In genomic region chr12:24860546-24860945, GRCh38 we compare ENCODE assay signal across 15 cellular contexts.
DNase-seq lines count a peak whose midpoint lies in the region; TF ChIP-seq lines count a peak whose summit lies in the region.
"Had no signal": no experiment of that assay in that cellular context is flagged by ENCODE, and none has a peak within 500 bp of the region (broad histone marks: within the 10 kb centered on the region; RNA-seq: fewer than 3 reads in every experiment).

No MANE protein-coding gene starts in this region.

- CTCF ChIA-PET in CD4-positive, alpha-beta memory T cell (lab: Charles Lee; ENCODE audit: partially characterized antibody), result interaction anchor here (2.2 kb wide), 1 partner anchor 9 kb away, joined by 12 read pairs; no protein-coding TSS in a partner anchor

- H3K27me3 Mint-ChIP-seq in type B pancreatic cell, result no peaks in the 10 kb centered on the region
- no peaks in the 10 kb centered on the region for H3K27me3 Mint-ChIP-seq in CD4-positive, alpha-beta memory T cell
- H3K27me3 Mint-ChIP-seq: CD8-positive, alpha-beta memory T cell had no signal

- no peak overlapping the region for H3K27ac ChIP-seq in CD4-positive, alpha-beta memory T cell (ENCODE audit: low read depth, low read length)
- H3K27ac ChIP-seq: BLaER1 treated with 17β-estradiol and CSF1 and Interleukin-3, amounts not matched to agents 10 nM and 100 nM; KMS-11 had no signal

- no peaks in the 10 kb centered on the region for H3K4me1 ChIP-seq in CD4-positive, alpha-beta memory T cell (ENCODE audit: insufficient read depth, low read length)

- H3K27ac Mint-ChIP-seq in type B pancreatic cell, result peak overlapping the region; percentile 89
- no peak overlapping the region for H3K27ac Mint-ChIP-seq in CD4-positive, alpha-beta memory T cell
- H3K27ac Mint-ChIP-seq: CD8-positive, alpha-beta memory T cell had no signal

- H3K9me3 ChIP-seq in CD4-positive, alpha-beta memory T cell (ENCODE audit: control insufficient read depth in 1 of 2, low read length in 2 of 2), result no peaks in the 10 kb centered on the region

- H3K4me3 Mint-ChIP-seq in type B pancreatic cell, result no peak overlapping the region
- H3K4me3 Mint-ChIP-seq in CD4-positive, alpha-beta memory T cell, result no peak overlapping the region
- H3K4me3 Mint-ChIP-seq: CD8-positive, alpha-beta memory T cell had no signal

- H3K9me3 Mint-ChIP-seq in type B pancreatic cell, result peaks cover 23% of the 10 kb centered on the region
- H3K9me3 Mint-ChIP-seq in CD4-positive, alpha-beta memory T cell, result peaks cover 0 to 4% (median 0%) of the 10 kb centered on the region in 8 donors

- DNase-seq in M059J (ENCODE audit: low read depth) (peak; percentile 80), astrocyte of the hippocampus (ENCODE audit: low read depth, low spot score) (peak; percentile 44), fibroblast of the aortic adventitia (ENCODE audit: low read depth) (peak; percentile 48), type B pancreatic cell (ENCODE audit: extremely low spot score, unreplicated experiment) (no peak), GM19240 (ENCODE audit: insufficient read length, low spot score) (no peak)
- no peak for DNase-seq in CD4-positive, alpha-beta memory T cell
- DNase-seq in effector CD8-positive, alpha-beta T cell (lab: John Stamatoyannopoulos, UW), result no peak
- DNase-seq: CD8-positive, alpha-beta memory T cell; NCI-H1092; NCI-H1436 treated with DMSO at 0.1 percent for 48 hours; NCI-H2029; NCI-H2171; NCI-H446 had no signal

- H3K36me3 Mint-ChIP-seq in type B pancreatic cell, result peaks cover 86% of the 10 kb centered on the region
- H3K36me3 Mint-ChIP-seq in CD4-positive, alpha-beta memory T cell, result no peaks in the 10 kb centered on the region

- no peaks in the 10 kb centered on the region for H3K27me3 ChIP-seq in CD4-positive, alpha-beta memory T cell (ENCODE audit: insufficient read depth, low read length)
- H3K27me3 ChIP-seq: BLaER1 treated with 17β-estradiol and CSF1 and Interleukin-3, amounts not matched to agents 10 nM and 100 nM had no signal

- H3K4me1 Mint-ChIP-seq in type B pancreatic cell (ENCODE audit: unreplicated experiment), result no peaks in the 10 kb centered on the region
- H3K4me1 Mint-ChIP-seq in CD4-positive, alpha-beta memory T cell, result no peaks in the 10 kb centered on the region
- H3K4me1 Mint-ChIP-seq: CD8-positive, alpha-beta memory T cell had no signal

- intact Hi-C loops in CD4-positive, alpha-beta memory T cell (cut with micrococcal nuclease), result no loop called here

- TF ChIP-seq CTCF in fibroblast of the aortic adventitia (IDR thresholded peaks at IDR 0.05; ENCODE audit: insufficient read depth, low read length) (no peak), type B pancreatic cell (conservative IDR thresholded peaks at IDR 0.05) (no peak)

- POLR2A ChIA-PET in CD4-positive, alpha-beta memory T cell (lab: Charles Lee; ENCODE audit: partially characterized antibody), result no interaction called here

- H3K4me3 ChIP-seq in fibroblast of the aortic adventitia (ENCODE audit: low read depth, low read length), result no peak overlapping the region
- H3K4me3 ChIP-seq in CD4-positive, alpha-beta memory T cell (ENCODE audit: low read length in 2 of 2), result no peak overlapping the region
- H3K4me3 ChIP-seq: BLaER1 treated with 17β-estradiol and CSF1 and Interleukin-3, amounts not matched to agents 10 nM and 100 nM had no signal

- H3K36me3 ChIP-seq in CD4-positive, alpha-beta memory T cell (ENCODE audit: insufficient read depth, low read length), result no peaks in the 10 kb centered on the region

Comparison
In these comparisons a context has a peak if more than half of its experiments do, and no peak if none do; other contexts are left out.
1. DNase-seq: peak in M059J (single experiment), astrocyte of the hippocampus (single experiment) and fibroblast of the aortic adventitia (single experiment); none in type B pancreatic cell (single experiment), CD4-positive, alpha-beta memory T cell (0 of 5), effector CD8-positive, alpha-beta T cell (single experiment) and GM19240 (single experiment).